Comparison of ENCODE assay signal across 20 cellular contexts in genomic region chr15:47688573-47689086, GRCh38. TPM values are rescaled to one million over a fixed set of nuclear protein-coding genes. Genes with fewer than 3 reads are reported as not detected.
DNase-seq lines count a peak whose midpoint lies in the region; ATAC-seq and FAIRE-seq lines count a peak whose summit lies in the region.
"Had no signal": no experiment of that assay in that cellular context is flagged by ENCODE, and none has a peak within 500 bp of the region (broad histone marks: within the 10 kb centered on the region; RNA-seq: fewer than 3 reads in every experiment).

No MANE protein-coding gene starts in this region.

- DNase-seq in NOMO-1 treated with DMSO at 0.1 percent for 48 hours (lab: John Stamatoyannopoulos, UW; ENCODE audit: unreplicated experiment), result peak; percentile 50
- DNase-seq in NOMO-1 treated with dmso at 0.1 percent for 144 hours (lab: John Stamatoyannopoulos, UW; ENCODE audit: unreplicated experiment), result no peak
- DNase-seq in RPMI7951 (ENCODE audit: low read depth), result peak; percentile 16
- DNase-seq in fibroblast of gingiva (ENCODE audit: low read depth), result peak; percentile 92
- DNase-seq in urothelium cell line (ENCODE audit: low spot score), result peak; percentile 6
- DNase-seq in NCI-H446 treated with DMSO at 0.1 percent for 48 hours (lab: John Stamatoyannopoulos, UW), result no peak
- DNase-seq in stimulated activated naive CD8-positive, alpha-beta T cell treated with anti-CD3 and anti-CD28 coated beads, Interleukin-15, Interleukin-2, amounts not matched to agents 100 U/mL and 50 U/mL, for 24 hours, result no peak
- DNase-seq: activated naive CD4-positive, alpha-beta T cell treated with anti-CD3 and anti-CD28 coated beads, Interleukin-2, amount 50 U/mL, for 16 hours; activated T-cell treated with anti-CD3 and anti-CD28 coated beads for 4 hours; hippocampal formation; NCI-H187; NCI-H510A treated with DMSO at 0.1 percent for 48 hours; OCI-M1; ovary; stimulated activated CD4-positive, alpha-beta T cell treated with anti-CD3 and anti-CD28 coated beads, Interleukin-4, amount 100 ng/mL, for 4 hours; T1000; tibial artery had no signal

- ATAC-seq in stimulated activated naive CD8-positive, alpha-beta T cell treated with anti-CD3 and anti-CD28 coated beads, Interleukin-15, Interleukin-2, amounts not matched to agents 100 U/mL and 50 U/mL, for 24 hours, result no peak
- no peak for ATAC-seq in HG03439 (IDR thresholded peaks at IDR 0.05; ENCODE audit: unreplicated experiment)
- ATAC-seq: left lobe of liver had no signal

- FAIRE-seq in urothelium cell line (lab: Jason Lieb, UNC), result no peak

RNA-seq across cellular contexts. Expression of gene SEMA6D, which starts 28.7 kb away (rescaled TPM):
- 1.4 and 1.6 TPM in 2 replicates for total RNA-seq in RPMI7951 (2014; rRNA removed; shearing (Covaris generic))
- total RNA-seq: A172 had no signal

Comparison
In these comparisons a context has a peak if more than half of its experiments do, and no peak if none do; other contexts are left out.
1. DNase-seq: peak in NOMO-1 treated with DMSO at 0.1 percent for 48 hours (single experiment), RPMI7951 (single experiment), fibroblast of gingiva (single experiment) and urothelium cell line (single experiment); none in NOMO-1 treated with dmso at 0.1 percent for 144 hours (single experiment), NCI-H446 treated with DMSO at 0.1 percent for 48 hours (single experiment) and stimulated activated naive CD8-positive, alpha-beta T cell treated with anti-CD3 and anti-CD28 coated beads, Interleukin-15, Interleukin-2, amounts not matched to agents 100 U/mL and 50 U/mL, for 24 hours (single experiment).